8 cellular contexts compared by ENCODE assay signal in the genomic region with DNA sequence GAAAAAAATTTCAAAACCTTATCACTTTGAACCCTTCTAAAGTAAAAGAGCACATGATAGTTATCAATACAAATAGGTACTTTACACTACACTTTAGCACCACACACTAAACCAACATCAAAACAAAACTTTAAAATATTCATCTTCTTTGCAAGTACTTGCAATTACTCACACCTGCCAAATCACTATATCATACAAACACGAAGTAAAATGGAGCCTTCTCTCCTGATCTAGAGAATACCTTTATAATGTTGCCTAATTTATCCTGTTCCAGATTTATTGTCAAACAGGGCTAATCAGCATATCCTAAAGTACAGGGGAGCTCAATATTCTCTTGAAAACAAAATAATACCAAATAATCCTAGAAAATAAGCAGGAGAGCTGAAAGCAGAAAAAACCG. TPM values are rescaled to one million over a fixed set of nuclear protein-coding genes. Genes with fewer than 3 reads are reported as not detected.
DNase-seq lines count a peak whose midpoint lies in the region; ATAC-seq, FAIRE-seq and TF ChIP-seq lines count a peak whose summit lies in the region.

No MANE protein-coding gene starts in this region.

- intact Hi-C loops in Right ventricle myocardium superior (cut with DNase I), result loop anchor here (5.0 kb wide), 1 partner anchor 34 kb away; no protein-coding TSS in a partner anchor
- intact Hi-C loops in uterus (cut with DNase I; ENCODE audit: low total_unique reads), result no loop called here
- intact Hi-C loops in pancreas (cut with DNase I), result no loop called here

- no peak overlapping the region for H2BK12ac ChIP-seq in mesenchymal stem cell (ENCODE audit: low read length in 2 of 2)

- H2AFZ ChIP-seq in mesenchymal stem cell (ENCODE audit: low read depth, low read length), result no peak overlapping the region

- H3K4ac ChIP-seq in mesenchymal stem cell (ENCODE audit: low read depth in 1 of 2, low read length in 2 of 2), result no peak overlapping the region

- H2BK120ac ChIP-seq in mesenchymal stem cell (ENCODE audit: low read depth, low read length), result no peak overlapping the region

- H3K4me2 ChIP-seq in mesenchymal stem cell (ENCODE audit: low read length, poor library complexity, severe bottlenecking), result no peak overlapping the region

- H4K91ac ChIP-seq in mesenchymal stem cell (ENCODE audit: low read length), result no peak overlapping the region

- TF ChIP-seq POLR2A in uterus (IDR thresholded peaks at IDR 0.05), result no peak

- no peak for FAIRE-seq in pancreas (lab: Jason Lieb, UNC)

- H3K36me3 ChIP-seq in right atrium auricular region, result no peaks in the 10 kb centered on the region
- H3K36me3 ChIP-seq in mesenchymal stem cell (ENCODE audit: control insufficient read depth in 1 of 2, insufficient read depth in 2 of 2, low read depth in 1 of 2, low read length in 2 of 2), result peaks cover 0 to 7% of the 10 kb centered on the region in 2 experiments
- H3K36me3 ChIP-seq in uterus, result no peaks in the 10 kb centered on the region
- no peaks in the 10 kb centered on the region for H3K36me3 ChIP-seq in pancreas

- no peak overlapping the region for H2BK5ac ChIP-seq in mesenchymal stem cell (ENCODE audit: low read depth, low read length, poor library complexity, severe bottlenecking)

- H3K4me3 ChIP-seq in right atrium auricular region (peak overlapping the region in 1 of 2 donors; percentile 99), astrocyte of the cerebellum (ENCODE audit: low read depth, low read length) (peak overlapping the region; percentile 78), mesenchymal stem cell (ENCODE audit: insufficient read depth in 1 of 2, low read depth in 1 of 2, low read length in 2 of 2) (peak overlapping the region in 1 of 2 experiments; percentile 96), uterus (no peak overlapping the region), pancreas (peak overlapping the region in 1 of 4 donors; percentile 87)

- TF ChIP-seq CTCF in right atrium auricular region (IDR thresholded peaks at IDR 0.05) (no peak), astrocyte of the cerebellum (IDR thresholded peaks at IDR 0.05; ENCODE audit: low read depth, low read length, missing control alignments) (no peak), uterus (IDR thresholded peaks at IDR 0.05) (no peak), pancreas (IDR thresholded peaks at IDR 0.05) (no peak)

- H4K8ac ChIP-seq in mesenchymal stem cell (ENCODE audit: low read length), result no peak overlapping the region

- peaks cover 0 to 40% of the 10 kb centered on the region in 2 donors for H3K4me1 ChIP-seq in right atrium auricular region
- H3K4me1 ChIP-seq in mesenchymal stem cell (ENCODE audit: control insufficient read depth, insufficient read depth, low read depth, low read length), result peaks cover 6% of the 10 kb centered on the region
- H3K4me1 ChIP-seq in uterus, result peaks cover 0 to 16% of the 10 kb centered on the region in 2 donors
- peaks cover 5 to 30% (median 17%) of the 10 kb centered on the region in 3 donors for H3K4me1 ChIP-seq in pancreas

- H3K23ac ChIP-seq in mesenchymal stem cell (ENCODE audit: low read length in 2 of 2), result no peak overlapping the region

- no peak overlapping the region for H2BK15ac ChIP-seq in mesenchymal stem cell (ENCODE audit: low read depth, poor library complexity, severe bottlenecking)

- WGBS in mesenchymal stem cell, result 45% methylated on average over 2 of the region's 2 CpGs
- 51 to 62% methylated on average over 2 of the region's 2 CpGs for WGBS in pancreas, 2 donors

- ATAC-seq in Right ventricle myocardium superior (ENCODE audit: poor library complexity) (no peak), pancreas (no peak)

- H2AK5ac ChIP-seq in mesenchymal stem cell (ENCODE audit: low read length, severe bottlenecking), result no peak overlapping the region

- no peaks in the 10 kb centered on the region for H3K79me1 ChIP-seq in mesenchymal stem cell (replicated peaks; ENCODE audit: low read length, poor library complexity, severe bottlenecking)

- in situ Hi-C loops in astrocyte of the cerebellum (cut with HindIII; ENCODE audit: low sequenced_read_pairs), result no loop called here

- peak overlapping the region; percentile 93 to 99 for H3K27ac ChIP-seq in right atrium auricular region
- no peak overlapping the region for H3K27ac ChIP-seq in mesenchymal stem cell (ENCODE audit: low read length, poor library complexity, severe bottlenecking)
- H3K27ac ChIP-seq in uterus, result peak overlapping the region; percentile 88 to 93
- peak overlapping the region in 2 of 4 donors; percentile 89 to 90 for H3K27ac ChIP-seq in pancreas

- DNase-seq in right atrium auricular region (ENCODE audit: low spot score) (no peak), Right ventricle myocardium superior (no peak), astrocyte of the cerebellum (ENCODE audit: low read depth) (no peak), mesenchymal stem cell (no peak), uterus (no peak), pons (ENCODE audit: low spot score) (no peak), pancreas (no peak)
- no peak for DNase-seq in stimulated activated CD4-positive, alpha-beta T cell treated with anti-CD3 and anti-CD28 coated beads, Interleukin-15, amount 100 ng/mL, for 24 hours

- peak overlapping the region; percentile 99 for H3K9ac ChIP-seq in mesenchymal stem cell (ENCODE audit: low read length)

- H3K27me3 ChIP-seq in right atrium auricular region, result no peaks in the 10 kb centered on the region
- H3K27me3 ChIP-seq in mesenchymal stem cell (ENCODE audit: control insufficient read depth in 1 of 2, insufficient read depth in 1 of 2, low read length in 2 of 2), result no peaks in the 10 kb centered on the region
- peaks cover 0 to 3% of the 10 kb centered on the region in 2 donors for H3K27me3 ChIP-seq in uterus
- no peaks in the 10 kb centered on the region for H3K27me3 ChIP-seq in pancreas

- no peak overlapping the region for H3K14ac ChIP-seq in mesenchymal stem cell (ENCODE audit: low read length in 2 of 2)

- no peaks in the 10 kb centered on the region for H3K9me3 ChIP-seq in right atrium auricular region
- no peaks in the 10 kb centered on the region for H3K9me3 ChIP-seq in mesenchymal stem cell (ENCODE audit: control insufficient read depth, low read length)
- no peaks in the 10 kb centered on the region for H3K9me3 ChIP-seq in uterus
- H3K9me3 ChIP-seq in pancreas, result no peaks in the 10 kb centered on the region

- no peak overlapping the region for H3K18ac ChIP-seq in mesenchymal stem cell (ENCODE audit: low read depth in 1 of 2, low read length in 2 of 2)

RNA-seq across cellular contexts. Expression of gene RNF145, which starts 3.0 kb away (rescaled TPM):
- total RNA-seq in right atrium auricular region, result 10 to 100 TPM; 18.1 to 29.9 TPM
- total RNA-seq in Right ventricle myocardium superior, result 20.7 TPM
- 50.9 TPM for polyA plus RNA-seq in mesenchymal stem cell (2013, experiment 1 of 2)
- polyA plus RNA-seq in mesenchymal stem cell (2013, experiment 2 of 2), result 50.6 TPM
- total RNA-seq in uterus, result 10 to 100 TPM; 20.2 to 78.2 (median 73.6) TPM
- 10 to 100 TPM; 10.2 to 29.5 (median 14.5) TPM for total RNA-seq in pancreas
- 10 to 100 TPM in 1 of 2 donors, 1 to 10 TPM in 1; 6.9 to 33.6 TPM for polyA plus RNA-seq in pancreas

RNA-seq across cellular contexts. Expression of gene UBLCP1, which starts 56.7 kb away (rescaled TPM):
- 10 to 100 TPM; 13.2 to 14.1 TPM for total RNA-seq in right atrium auricular region
- 13.3 TPM for total RNA-seq in Right ventricle myocardium superior
- polyA plus RNA-seq in mesenchymal stem cell (2013, experiment 1 of 2), result 47.9 TPM
- polyA plus RNA-seq in mesenchymal stem cell (2013, experiment 2 of 2), result 52.3 TPM
- total RNA-seq in uterus, result 10 to 100 TPM in 3 of 4 donors, 1 to 10 TPM in 1; 7.4 to 39.0 (median 21.6) TPM
- 10 to 100 TPM in 3 of 6 donors, 1 to 10 TPM in 3; 6.2 to 11.2 (median 9.8) TPM for total RNA-seq in pancreas
- 10 to 100 TPM; 10.5 to 11.7 TPM for polyA plus RNA-seq in pancreas
